ENCODE assay signal across 8 cellular contexts in the genomic region with DNA sequence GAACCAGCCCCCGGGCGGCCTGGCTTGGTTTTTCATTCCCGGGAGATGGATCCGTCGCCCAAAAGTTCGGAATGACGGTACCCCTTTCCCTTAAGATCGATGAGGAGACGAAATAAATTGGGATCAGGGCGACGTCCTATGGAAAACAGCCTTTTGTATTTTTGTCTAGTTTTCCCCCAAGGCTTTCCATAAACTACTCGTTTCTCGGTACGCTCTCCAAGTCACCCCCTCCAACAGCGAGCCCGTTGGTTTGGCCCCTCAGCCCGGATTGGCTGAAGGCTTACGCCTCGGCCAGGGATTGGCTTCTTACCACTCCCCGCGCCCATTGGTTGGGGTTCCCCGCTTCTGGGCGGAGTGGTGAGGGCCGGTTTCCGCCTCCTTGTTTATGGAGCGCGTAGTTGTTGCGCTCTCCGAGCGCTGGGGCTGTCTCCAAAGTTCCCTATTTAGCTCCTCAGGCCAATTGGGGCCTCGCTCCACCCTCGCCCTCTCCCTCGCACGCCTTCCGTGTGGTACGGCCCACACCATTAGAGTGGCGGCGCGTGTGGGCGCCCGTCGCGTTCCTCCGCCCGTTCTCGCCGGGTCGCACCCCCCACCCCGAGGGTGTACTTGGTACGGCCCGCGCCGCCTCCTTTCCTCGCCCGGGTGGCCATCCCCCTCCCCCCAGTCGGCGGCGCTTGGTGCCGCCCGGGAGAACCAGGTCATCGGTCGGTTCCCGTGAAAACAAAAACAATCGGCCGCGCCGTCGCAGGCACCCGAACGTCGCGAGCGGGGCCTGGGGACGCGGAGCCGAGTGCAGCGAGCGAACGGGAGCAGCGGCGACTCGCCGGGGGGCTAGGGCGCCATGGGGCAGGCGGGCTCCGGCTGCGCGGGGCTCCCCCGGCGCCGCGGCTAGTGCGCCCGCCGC. TPM values are rescaled to one million over a fixed set of nuclear protein-coding genes. Genes with fewer than 3 reads are reported as not detected.
DNase-seq lines count a peak whose midpoint lies in the region; ATAC-seq, FAIRE-seq and TF ChIP-seq lines count a peak whose summit lies in the region.
"Not testable (repeated sequence)": the region's sequence is repeated elsewhere in the genome, so short reads cannot be mapped to it uniquely, and the experiment has no call there.

A gene with protein sequence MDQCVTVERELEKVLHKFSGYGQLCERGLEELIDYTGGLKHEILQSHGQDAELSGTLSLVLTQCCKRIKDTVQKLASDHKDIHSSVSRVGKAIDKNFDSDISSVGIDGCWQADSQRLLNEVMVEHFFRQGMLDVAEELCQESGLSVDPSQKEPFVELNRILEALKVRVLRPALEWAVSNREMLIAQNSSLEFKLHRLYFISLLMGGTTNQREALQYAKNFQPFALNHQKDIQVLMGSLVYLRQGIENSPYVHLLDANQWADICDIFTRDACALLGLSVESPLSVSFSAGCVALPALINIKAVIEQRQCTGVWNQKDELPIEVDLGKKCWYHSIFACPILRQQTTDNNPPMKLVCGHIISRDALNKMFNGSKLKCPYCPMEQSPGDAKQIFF (plus strand): TSS at position 655 of the 904 bp plus-strand sequence. CDS start 377 bp downstream, outside the sequence.

- H4K20me1 ChIP-seq in PC-9 (ENCODE audit: insufficient read depth); endothelial cell of umbilical vein (replicated peaks; ENCODE audit: control insufficient read depth, extremely low read depth, insufficient read depth, low read length): not testable (repeated sequence)

- intact Hi-C loops in PC-9 (cut with micrococcal nuclease; ENCODE audit: unreplicated experiment); endothelial cell of umbilical vein (cut with micrococcal nuclease): not testable (repeated sequence)

- H3K9me1 ChIP-seq in endothelial cell of umbilical vein (replicated peaks; ENCODE audit: control insufficient read depth, extremely low read depth, insufficient read depth, low read length), result not testable (repeated sequence)

- H3F3A ChIP-seq in PC-9 (ENCODE audit: insufficient read depth, low read depth), result not testable (repeated sequence)

- H3K9me3 ChIP-seq in HUES48 (ENCODE audit: control insufficient read depth, insufficient read depth, low read length); PC-9 (ENCODE audit: insufficient read depth, low read depth); endothelial cell of umbilical vein (replicated peaks; ENCODE audit: control insufficient read depth, insufficient read depth, low read length): not testable (repeated sequence)

- peak within 1 kb of the TSS; percentile 81 for H3K9ac ChIP-seq in HUES48 (ENCODE audit: low read depth, low read length)
- not testable (repeated sequence) for H3K9ac ChIP-seq in endothelial cell of umbilical vein (replicated peaks; ENCODE audit: extremely low read depth, insufficient read depth, low read length)

- peak; percentile 29 for TF ChIP-seq POLR2A in endothelial cell of umbilical vein (IDR thresholded peaks at IDR 0.05; ENCODE audit: low read depth, low read length)

- peak; percentile 91 for ATAC-seq in GM21390 (IDR thresholded peaks at IDR 0.05; ENCODE audit: unreplicated experiment)

- H3K9me2 ChIP-seq in PC-9 (ENCODE audit: insufficient read depth), result not testable (repeated sequence)

- in situ Hi-C loops in Caki2 (cut with HindIII; ENCODE audit: low pct_unique_long_range_greater_than_20kb, low sequenced_read_pairs), result not testable (repeated sequence)

- peaks cover 15% of the 10 kb centered on the region for H3K79me2 ChIP-seq in PC-9 (ENCODE audit: low read depth)
- not testable (repeated sequence) for H3K79me2 ChIP-seq in endothelial cell of umbilical vein (ENCODE audit: control insufficient read depth, insufficient read depth, low read length)

- H3K27ac ChIP-seq in HUES48 (ENCODE audit: low read depth, low read length) (peak within 1 kb of the TSS; percentile 82), PC-9 (peak within 1 kb of the TSS; percentile 63), endothelial cell of umbilical vein (ENCODE audit: insufficient read depth, low read depth, low read length) (peak within 1 kb of the TSS; percentile 69)

- CTCF ChIA-PET in PC-9 (lab: Charles Lee); endothelial cell of umbilical vein (lab: Charles Lee): not testable (repeated sequence)

- not testable (repeated sequence) for BruUV-seq in PC-9 (replicated peaks; lab: Mats Ljungman, UMichigan); endothelial cell of umbilical vein (replicated peaks; lab: Mats Ljungman, UMichigan)

- TF ChIP-seq CTCF in PC-9 (conservative IDR thresholded peaks at IDR 0.05); endothelial cell of umbilical vein (IDR thresholded peaks at IDR 0.05; ENCODE audit: extremely low read depth in 1 of 2, insufficient read depth in 1 of 2, low read depth in 1 of 2, low read length in 2 of 2): not testable (repeated sequence)

- not testable (repeated sequence) for H3K27me3 ChIP-seq in HUES48 (ENCODE audit: control insufficient read depth, insufficient read depth, low read length); PC-9 (ENCODE audit: insufficient read depth, low read depth); endothelial cell of umbilical vein (ENCODE audit: control insufficient read depth in 2 of 2, insufficient read depth in 2 of 2, low read length in 2 of 2)

- not testable (repeated sequence) for H3K4me1 ChIP-seq in HUES48 (ENCODE audit: control insufficient read depth, insufficient read depth, low read length); PC-9 (replicated peaks; ENCODE audit: insufficient read depth); endothelial cell of umbilical vein (ENCODE audit: control insufficient read depth, extremely low read depth, insufficient read depth, low read length)

- dilution Hi-C loops in endothelial cell of umbilical vein (cut with MboI; ENCODE audit: extremely low pct_ligation_motif_present, low sequenced_read_pairs), result not testable (repeated sequence)

- H3K4me2 ChIP-seq in PC-9 (peak within 1 kb of the TSS; percentile 92), endothelial cell of umbilical vein (ENCODE audit: insufficient read depth, low read length) (peak within 1 kb of the TSS; percentile 78)

- H3K4me3 ChIP-seq in HUES48 (ENCODE audit: low read depth, low read length) (peak within 1 kb of the TSS; percentile 74), PC-9 (peak within 1 kb of the TSS; percentile 70), endothelial cell of umbilical vein (replicated peaks in 1 of 3; ENCODE audit: insufficient read depth in 1 of 3, low read depth in 1 of 3, low read length in 3 of 3) (peak within 1 kb of the TSS; percentile 4 to 74 (median 71))

- not testable (repeated sequence) for H3K36me3 ChIP-seq in HUES48 (ENCODE audit: control insufficient read depth, insufficient read depth, low read length); PC-9 (ENCODE audit: low read depth); endothelial cell of umbilical vein (ENCODE audit: control insufficient read depth in 2 of 2, extremely low read depth in 1 of 2, insufficient read depth in 2 of 2, low read length in 2 of 2)

- FAIRE-seq in endothelial cell of umbilical vein (lab: Jason Lieb, UNC), result peak; percentile 93

- POLR2A ChIA-PET in PC-9 (lab: Charles Lee; ENCODE audit: unreplicated experiment); endothelial cell of umbilical vein (lab: Charles Lee): not testable (repeated sequence)

- H2AFZ ChIP-seq in PC-9, result not testable (repeated sequence)
- peak within 1 kb of the TSS; percentile 57 for H2AFZ ChIP-seq in endothelial cell of umbilical vein (ENCODE audit: low read depth, low read length)

- DNase-seq in Caki2 (ENCODE audit: low read depth) (peak; percentile 95), PC-9 (peak; percentile 74 to 93), activated T-cell treated with anti-CD3 and anti-CD28 coated beads for 4 hours (peak; percentile 86), endothelial cell of umbilical vein (ENCODE audit: low read depth, low spot score) (peak; percentile 87), midbrain (lab: John Stamatoyannopoulos, UW) (peak; percentile 95)
- DNase-seq in stimulated activated CD8-positive, alpha-beta memory T cell treated with anti-CD3 and anti-CD28 coated beads, Interleukin-15, amount 100 ng/mL, for 24 hours (ENCODE audit: low read depth), result peak; percentile 70

RNA-seq across cellular contexts. Expression of the gene that starts here (rescaled TPM):
- total RNA-seq in Caki2 (2014; rRNA removed; shearing (Covaris generic); ENCODE audit: low replicate concordance), result 36.9 and 61.4 TPM in 2 replicates
- total RNA-seq in PC-9 (2021) (27.2 and 39.3 TPM in 2 replicates), endothelial cell of umbilical vein (21.5 and 22.9 TPM in 2 replicates)
- polyA plus RNA-seq in endothelial cell of umbilical vein, result 7.1 and 10.8 TPM in 2 replicates
- polyA plus RNA-seq in endothelial cell of umbilical vein (2011; cell fraction: cytosol; rRNA removed), result 11.8 and 12.0 TPM in 2 replicates
- polyA plus RNA-seq in endothelial cell of umbilical vein (2011; cell fraction: nucleus; rRNA removed), result 7.0 and 9.1 TPM in 2 replicates
- polyA plus RNA-seq in endothelial cell of umbilical vein (2012), result 12.0 and 14.6 TPM in 2 replicates
- polyA minus RNA-seq in endothelial cell of umbilical vein, result 45.0 and 65.4 TPM in 2 replicates
- 49.3 TPM for polyA minus RNA-seq in endothelial cell of umbilical vein (2011; cell fraction: cytosol; rRNA and poly(A)+ RNA removed)
- polyA minus RNA-seq in endothelial cell of umbilical vein (2011; cell fraction: nucleus; rRNA and poly(A)+ RNA removed), result 11.0 and 19.5 TPM in 2 replicates

Comparison
In these comparisons a context has a peak if more than half of its experiments do, and no peak if none do; other contexts are left out.
1. Peak in every context shown above with its lines: DNase-seq, ATAC-seq, H3K4me3 ChIP-seq and H3K27ac ChIP-seq.